In the genomic region with DNA sequence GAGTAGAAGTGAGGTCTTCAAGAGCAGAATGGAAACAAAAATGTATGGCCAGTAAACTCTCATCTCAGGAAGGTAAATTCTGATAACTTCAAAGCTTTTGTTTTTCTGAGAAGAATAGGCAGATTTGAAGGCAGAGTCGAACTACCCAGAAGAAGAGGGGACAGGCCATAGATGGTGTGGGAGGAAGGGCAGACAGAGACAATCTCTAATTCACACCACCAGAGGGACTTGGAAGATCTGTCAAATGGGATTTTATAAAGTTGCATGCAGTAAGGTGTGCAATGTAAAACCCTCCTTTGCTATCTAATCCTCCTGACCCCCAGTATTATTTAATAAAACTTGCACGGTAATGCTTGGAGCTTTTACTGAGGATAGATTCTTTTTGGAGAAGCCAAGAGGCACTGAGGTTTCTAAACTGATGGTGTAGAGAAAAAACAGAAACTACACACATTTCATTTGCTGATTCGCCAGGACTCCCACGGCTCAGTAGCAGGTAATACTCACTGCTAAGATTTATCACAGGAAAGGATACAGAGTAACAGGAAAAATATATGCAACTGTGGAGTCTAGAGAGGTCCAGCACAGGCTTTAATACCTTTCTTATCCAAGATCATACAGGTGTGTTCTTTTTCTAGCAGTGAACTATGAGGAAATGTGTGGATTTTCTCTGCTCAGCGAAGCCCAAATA, we compare ENCODE assay signal across 1 cellular context.
TF ChIP-seq lines count a peak whose summit lies in the region.

No MANE protein-coding gene starts in this region.

TF ChIP-seq in endothelial cell of umbilical vein, 7 proteins besides CTCF, POLR2A, EP300 and RAD21:
- TF ChIP-seq FOS (IDR thresholded peaks at IDR 0.05; ENCODE audit: borderline replicate concordance, insufficient read depth, low read length) = no peak
